23 cellular contexts compared by ENCODE assay signal in the genomic region with DNA sequence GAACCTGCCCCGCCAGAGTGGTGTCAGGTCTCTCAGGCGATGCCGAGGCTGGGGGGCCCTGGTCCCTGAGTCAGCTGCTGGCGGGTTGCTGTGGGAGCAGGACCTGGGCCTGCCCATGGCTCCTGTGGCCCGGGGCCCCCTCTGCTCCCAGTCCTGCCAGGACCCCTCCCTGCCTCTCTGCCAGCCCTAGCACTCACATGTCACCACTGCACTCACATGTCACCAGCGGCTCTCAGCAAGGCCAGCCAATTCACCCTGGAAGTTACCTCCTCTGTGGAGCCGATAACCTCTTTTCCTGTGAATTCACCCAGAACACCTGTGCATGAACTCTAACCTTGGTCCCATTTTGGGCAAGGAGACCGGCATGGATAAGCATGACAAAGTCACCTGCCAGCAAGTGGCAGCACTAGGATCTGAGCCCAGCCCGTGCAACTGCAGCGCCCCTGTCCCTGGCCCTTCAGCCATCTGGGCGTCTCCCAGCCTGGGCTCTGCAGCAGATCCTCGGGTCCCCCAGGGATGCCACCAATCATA.
DNase-seq lines count a peak whose midpoint lies in the region; ATAC-seq, FAIRE-seq and TF ChIP-seq lines count a peak whose summit lies in the region.
"Had no signal": no experiment of that assay in that cellular context is flagged by ENCODE, and none has a peak within 500 bp of the region (broad histone marks: within the 10 kb centered on the region; RNA-seq: fewer than 3 reads in every experiment).

No MANE protein-coding gene starts in this region.

- peak; percentile 49 for DNase-seq in activated effector memory CD4-positive, alpha-beta T cell treated with anti-CD3 and anti-CD28 coated beads, Interleukin-2, amount 50 U/mL, for 16 hours
- DNase-seq in activated effector memory CD4-positive, alpha-beta T cell treated with Interleukin-2 at 50 U/mL for 16 hours, result no peak
- DNase-seq in NCI-H69 (lab: John Stamatoyannopoulos, UW) (peak; percentile 44), kidney (peak; percentile 53), sciatic nerve (ENCODE audit: low spot score) (peak; percentile 42), hepatic stellate cell (ENCODE audit: low spot score) (no peak), superior temporal gyrus (ENCODE audit: extremely low spot score) (no peak), NCI-H1436 (lab: John Stamatoyannopoulos, UW) (no peak)
- DNase-seq: activated CD4-positive, CD25-positive, alpha-beta regulatory T cell treated with anti-CD3 and anti-CD28 coated beads, Interleukin-2, amount 50 U/mL, for 72 hours; activated CD8-positive, alpha-beta T cell treated with anti-CD3 and anti-CD28 coated beads, Interleukin-2, amount 10 ng/mL, durations not matched to agents 7 days and 5 days; activated naive CD4-positive, alpha-beta T cell; amniotic stem cell; DND-41; HFFc6; Kasumi-1; NCI-H1105; NCI-H2081 treated with DMSO at 0.1 percent for 48 hours; NCI-H526; stimulated activated CD4-positive, alpha-beta T cell treated with anti-CD3 and anti-CD28 coated beads, Interleukin-12 subunit alpha, Interleukin-12 subunit beta, amount 100 ng/mL, for 4 hours; SW 1271 had no signal

- ATAC-seq in sciatic nerve, result no peak
- ATAC-seq: activated CD8-positive, alpha-beta T cell treated with anti-CD3 and anti-CD28 coated beads, Interleukin-2, amount 10 ng/mL, durations not matched to agents 7 days and 5 days; GM12878 had no signal

- H3K9me3 ChIP-seq in kidney (ENCODE audit: control insufficient read depth in 1 of 2, low read length in 2 of 2), result no peaks in the 10 kb centered on the region
- H3K9me3 ChIP-seq: neutrophil had no signal

- no peak overlapping the region for H3K9ac ChIP-seq in kidney (ENCODE audit: low read length in 2 of 2)

- no peak for FAIRE-seq in kidney (lab: Jason Lieb, UNC)
- FAIRE-seq: bronchial epithelial cell, GM12878 had no signal

- intact Hi-C loops in kidney (cut with DNase I) (no loop called here), sciatic nerve (cut with DNase I) (no loop called here)

- H3K36me3 ChIP-seq in kidney (ENCODE audit: control insufficient read depth in 1 of 2, insufficient read depth in 2 of 2, low read length in 2 of 2), result no peaks in the 10 kb centered on the region

- H3K27ac ChIP-seq in kidney (ENCODE audit: low read depth in 2 of 2, low read length in 2 of 2), result no peak overlapping the region
- H3K27ac ChIP-seq: neutrophil had no signal

- no peak for TF ChIP-seq CTCF in kidney (IDR thresholded peaks at IDR 0.05; ENCODE audit: borderline replicate concordance, extremely low read depth, insufficient read depth)

- H3K4me1 ChIP-seq in kidney (ENCODE audit: control insufficient read depth in 1 of 2, insufficient read depth in 1 of 2, low read depth in 1 of 2, low read length in 2 of 2), result no peaks in the 10 kb centered on the region

- no peak overlapping the region for H3K4me3 ChIP-seq in kidney (ENCODE audit: low read length in 2 of 2)
- H3K4me3 ChIP-seq: GM12878 had no signal

Comparison
In these comparisons a context has a peak if more than half of its experiments do, and no peak if none do; other contexts are left out.
1. DNase-seq: peak in activated effector memory CD4-positive, alpha-beta T cell treated with anti-CD3 and anti-CD28 coated beads, Interleukin-2, amount 50 U/mL, for 16 hours (single experiment), NCI-H69 (single experiment), kidney (single experiment) and sciatic nerve (single experiment); none in activated effector memory CD4-positive, alpha-beta T cell treated with Interleukin-2 at 50 U/mL for 16 hours (single experiment), hepatic stellate cell (single experiment), superior temporal gyrus (single experiment) and NCI-H1436 (single experiment).